1 cellular context compared by ENCODE assay signal in the genomic region with DNA sequence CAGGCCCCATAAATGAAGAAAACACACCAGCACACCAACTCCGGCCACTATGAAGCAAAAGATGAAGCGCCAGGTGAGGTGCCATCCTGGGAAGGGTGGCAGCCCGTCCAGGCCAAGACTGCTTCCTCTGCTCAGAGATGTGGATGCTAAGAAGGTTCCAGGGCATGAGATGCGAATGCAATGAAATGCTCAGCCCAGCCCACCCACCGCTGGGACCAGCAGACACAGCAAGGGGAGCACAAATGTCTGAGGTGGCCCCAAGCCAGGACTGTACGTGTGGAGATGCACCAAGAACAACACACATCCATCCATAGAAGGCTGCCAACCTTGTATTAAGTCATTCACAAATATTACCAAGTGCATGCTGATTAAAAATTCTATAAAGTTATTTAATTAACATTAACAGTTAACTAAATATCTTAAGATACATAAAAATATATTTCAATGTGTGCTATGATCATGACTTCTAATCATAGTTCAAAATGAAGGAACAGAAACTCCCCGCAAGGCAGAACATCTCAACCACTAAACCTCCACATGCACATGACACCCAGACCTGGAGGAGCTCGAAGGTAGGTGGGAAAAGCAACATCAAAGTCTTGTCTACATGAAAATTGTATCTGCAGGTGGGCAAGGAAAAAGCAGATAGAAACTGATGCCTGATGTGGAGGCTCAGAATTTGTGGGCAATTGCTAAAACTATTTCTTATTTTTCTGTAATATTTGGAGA.
TF ChIP-seq lines count a peak whose summit lies in the region.

No MANE protein-coding gene starts in this region.

TF ChIP-seq in SK-N-SH, 30 proteins besides CTCF, POLR2A, EP300 and RAD21:
- TF ChIP-seq, protein P1, sequence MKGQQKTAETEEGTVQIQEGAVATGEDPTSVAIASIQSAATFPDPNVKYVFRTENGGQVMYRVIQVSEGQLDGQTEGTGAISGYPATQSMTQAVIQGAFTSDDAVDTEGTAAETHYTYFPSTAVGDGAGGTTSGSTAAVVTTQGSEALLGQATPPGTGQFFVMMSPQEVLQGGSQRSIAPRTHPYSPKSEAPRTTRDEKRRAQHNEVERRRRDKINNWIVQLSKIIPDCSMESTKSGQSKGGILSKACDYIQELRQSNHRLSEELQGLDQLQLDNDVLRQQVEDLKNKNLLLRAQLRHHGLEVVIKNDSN (IDR thresholded peaks at IDR 0.05; ENCODE audit: borderline replicate concordance, low read depth) = no peak
- TF ChIP-seq EZH2phosphoT487 (IDR thresholded peaks at IDR 0.05; ENCODE audit: borderline replicate concordance, low read depth) (no peak), TEAD4 (IDR thresholded peaks at IDR 0.05; ENCODE audit: borderline replicate concordance, insufficient read depth) (no peak), NFIC (IDR thresholded peaks at IDR 0.05; ENCODE audit: borderline replicate concordance) (no peak), TAF1 (IDR thresholded peaks at IDR 0.05; ENCODE audit: borderline replicate concordance, low read depth, low read length) (no peak), RCOR1 (IDR thresholded peaks at IDR 0.05; ENCODE audit: low read length) (no peak), CHD2 (IDR thresholded peaks at IDR 0.05; ENCODE audit: low read length, partially characterized antibody) (no peak), MEF2A (IDR thresholded peaks at IDR 0.05; ENCODE audit: borderline replicate concordance, low read depth) (no peak), GATA2 (CRISPR knock-in tag; IDR thresholded peaks at IDR 0.05) (no peak), FOSL2 (IDR thresholded peaks at IDR 0.05; ENCODE audit: borderline replicate concordance, low read depth) (no peak), RXRA (IDR thresholded peaks at IDR 0.05; ENCODE audit: borderline replicate concordance, low read depth) (no peak)
- TF ChIP-seq, protein P2, sequence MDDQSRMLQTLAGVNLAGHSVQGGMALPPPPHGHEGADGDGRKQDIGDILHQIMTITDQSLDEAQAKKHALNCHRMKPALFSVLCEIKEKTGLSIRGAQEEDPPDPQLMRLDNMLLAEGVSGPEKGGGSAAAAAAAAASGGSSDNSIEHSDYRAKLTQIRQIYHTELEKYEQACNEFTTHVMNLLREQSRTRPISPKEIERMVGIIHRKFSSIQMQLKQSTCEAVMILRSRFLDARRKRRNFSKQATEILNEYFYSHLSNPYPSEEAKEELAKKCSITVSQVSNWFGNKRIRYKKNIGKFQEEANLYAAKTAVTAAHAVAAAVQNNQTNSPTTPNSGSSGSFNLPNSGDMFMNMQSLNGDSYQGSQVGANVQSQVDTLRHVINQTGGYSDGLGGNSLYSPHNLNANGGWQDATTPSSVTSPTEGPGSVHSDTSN (IDR thresholded peaks at IDR 0.05) = no peak
- TF ChIP-seq, protein P3, sequence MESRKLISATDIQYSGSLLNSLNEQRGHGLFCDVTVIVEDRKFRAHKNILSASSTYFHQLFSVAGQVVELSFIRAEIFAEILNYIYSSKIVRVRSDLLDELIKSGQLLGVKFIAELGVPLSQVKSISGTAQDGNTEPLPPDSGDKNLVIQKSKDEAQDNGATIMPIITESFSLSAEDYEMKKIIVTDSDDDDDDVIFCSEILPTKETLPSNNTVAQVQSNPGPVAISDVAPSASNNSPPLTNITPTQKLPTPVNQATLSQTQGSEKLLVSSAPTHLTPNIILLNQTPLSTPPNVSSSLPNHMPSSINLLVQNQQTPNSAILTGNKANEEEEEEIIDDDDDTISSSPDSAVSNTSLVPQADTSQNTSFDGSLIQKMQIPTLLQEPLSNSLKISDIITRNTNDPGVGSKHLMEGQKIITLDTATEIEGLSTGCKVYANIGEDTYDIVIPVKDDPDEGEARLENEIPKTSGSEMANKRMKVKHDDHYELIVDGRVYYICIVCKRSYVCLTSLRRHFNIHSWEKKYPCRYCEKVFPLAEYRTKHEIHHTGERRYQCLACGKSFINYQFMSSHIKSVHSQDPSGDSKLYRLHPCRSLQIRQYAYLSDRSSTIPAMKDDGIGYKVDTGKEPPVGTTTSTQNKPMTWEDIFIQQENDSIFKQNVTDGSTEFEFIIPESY (IDR thresholded peaks at IDR 0.05; ENCODE audit: borderline replicate concordance, low read depth) = no peak
- TF ChIP-seq, protein P4, sequence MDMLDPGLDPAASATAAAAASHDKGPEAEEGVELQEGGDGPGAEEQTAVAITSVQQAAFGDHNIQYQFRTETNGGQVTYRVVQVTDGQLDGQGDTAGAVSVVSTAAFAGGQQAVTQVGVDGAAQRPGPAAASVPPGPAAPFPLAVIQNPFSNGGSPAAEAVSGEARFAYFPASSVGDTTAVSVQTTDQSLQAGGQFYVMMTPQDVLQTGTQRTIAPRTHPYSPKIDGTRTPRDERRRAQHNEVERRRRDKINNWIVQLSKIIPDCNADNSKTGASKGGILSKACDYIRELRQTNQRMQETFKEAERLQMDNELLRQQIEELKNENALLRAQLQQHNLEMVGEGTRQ (IDR thresholded peaks at IDR 0.05; ENCODE audit: borderline replicate concordance, low read depth, low read length) = no peak
